In genomic region chr7:54917613-54918406, GRCh38 we compare ENCODE assay signal across 15 cellular contexts.
DNase-seq lines count a peak whose midpoint lies in the region; ATAC-seq, FAIRE-seq and TF ChIP-seq lines count a peak whose summit lies in the region.
"Had no signal": no experiment of that assay in that cellular context is flagged by ENCODE, and none has a peak within 500 bp of the region (broad histone marks: within the 10 kb centered on the region; RNA-seq: fewer than 3 reads in every experiment).

No MANE protein-coding gene starts in this region.

- peaks cover 0 to 6% of the 10 kb centered on the region in 2 donors for H3K36me3 Mint-ChIP-seq in activated naive CD4-positive, alpha-beta T cell treated with anti-CD3 and anti-CD28 coated beads, Interleukin-2, amount 50 U/mL, for 72 hours
- H3K36me3 Mint-ChIP-seq: CD4-positive, alpha-beta memory T cell had no signal

- H3K4me2 ChIP-seq in GM12878 (ENCODE audit: control insufficient read depth, insufficient read depth), result no peak overlapping the region
- H3K4me2 ChIP-seq: BLaER1 treated with 17β-estradiol and CSF1 and Interleukin-3, amounts not matched to agents 10 nM and 100 nM had no signal

- H3K27ac Mint-ChIP-seq in activated naive CD4-positive, alpha-beta T cell treated with anti-CD3 and anti-CD28 coated beads, Interleukin-2, amount 50 U/mL, for 72 hours, result no peak overlapping the region
- H3K27ac Mint-ChIP-seq: CD4-positive, alpha-beta memory T cell had no signal

- H3K4me1 ChIP-seq in GM12878 (ENCODE audit: control insufficient read depth, insufficient read depth, low read length), result no peaks in the 10 kb centered on the region
- no peaks in the 10 kb centered on the region for H3K4me1 ChIP-seq in small intestine (ENCODE audit: control insufficient read depth in 2 of 2, insufficient read depth in 1 of 2, low read depth in 1 of 2, low read length in 1 of 2)
- H3K4me1 ChIP-seq in suprapubic skin, result no peaks in the 10 kb centered on the region
- H3K4me1 ChIP-seq: HAP-1 had no signal

- in situ Hi-C loops in GM12878 (cut with MboI), result no loop called here

- intact Hi-C loops in GM12878 (cut with micrococcal nuclease; ENCODE audit: unreplicated experiment), result no loop called here

- SMC1A ChIA-PET in GM12878 (lab: Charles Lee; ENCODE audit: uncharacterized antibody, unreplicated experiment), result interaction anchor here (1.2 kb wide), 1 partner anchor 82 kb away, joined by 3 read pairs; no protein-coding TSS in a partner anchor

- BruUV-seq in GM12878 (replicated peaks; lab: Mats Ljungman, UMichigan), result no TSS peak

- peak; percentile 27 for FAIRE-seq in GM12878 (lab: Jason Lieb, UNC)
- no peak for FAIRE-seq in small intestine (lab: Jason Lieb, UNC)
- FAIRE-seq: GM12891 had no signal

- 26% methylated on average over 6 of the region's 6 CpGs for WGBS in GM12878 (ENCODE audit: insufficient coverage, insufficient replicate concordance, low lambda C conversion rate, missing lambda C conversion rate)
- WGBS in small intestine, 3 donors, result 74 to 84% (median 81%) methylated on average over 6 of the region's 6 CpGs
- 87% methylated on average over 6 of the region's 6 CpGs for WGBS in suprapubic skin

- POLR2A ChIA-PET in GM12878 (lab: Charles Lee), result no interaction called here

- H3K27me3 ChIP-seq in GM12878 (replicated peaks in 1 of 2; ENCODE audit: control insufficient read depth in 2 of 2, insufficient read depth in 2 of 2, low read length in 1 of 2) (no peaks in the 10 kb centered on the region), small intestine (ENCODE audit: control insufficient read depth in 2 of 2, insufficient read depth in 2 of 2, low read length in 2 of 2) (no peaks in the 10 kb centered on the region), suprapubic skin (no peaks in the 10 kb centered on the region)
- H3K27me3 ChIP-seq: BLaER1 treated with 17β-estradiol and CSF1 and Interleukin-3, amounts not matched to agents 10 nM and 100 nM had no signal

- H3K9ac ChIP-seq in GM12878 (ENCODE audit: control insufficient read depth, insufficient read depth, low read length), result no peak overlapping the region
- H3K9ac ChIP-seq: BLaER1 treated with 17β-estradiol and CSF1 and Interleukin-3, amounts not matched to agents 10 nM and 100 nM had no signal

- H3K27ac ChIP-seq in C4-2B (peak overlapping the region; percentile 64), GM12878 (ENCODE audit: control insufficient read depth, insufficient read depth) (no peak overlapping the region), small intestine (ENCODE audit: low read depth in 1 of 2, low read length in 1 of 2) (no peak overlapping the region), suprapubic skin (no peak overlapping the region)
- H3K27ac ChIP-seq: BLaER1 treated with 17β-estradiol and CSF1 and Interleukin-3, amounts not matched to agents 10 nM and 100 nM had no signal

- no peak overlapping the region for H2AFZ ChIP-seq in GM12878 (ENCODE audit: control insufficient read depth, low read depth, low read length)

- no peak for TF ChIP-seq POLR2A in GM12878 (IDR thresholded peaks at IDR 0.05; ENCODE audit: low read depth, low read length)
- no peak for TF ChIP-seq POLR2A in suprapubic skin (IDR thresholded peaks at IDR 0.05)

- no peak for TF ChIP-seq RAD21 in GM12878 (IDR thresholded peaks at IDR 0.05; ENCODE audit: insufficient read depth, low read depth, low read length)

- no peak for ATAC-seq in GM12878
- ATAC-seq in left lobe of liver, result peak; percentile 78
- no peak for ATAC-seq in activated naive CD4-positive, alpha-beta T cell treated with anti-CD3 and anti-CD28 coated beads, Interleukin-2, amount 50 U/mL, for 72 hours
- ATAC-seq in HG03045 (IDR thresholded peaks at IDR 0.05; ENCODE audit: unreplicated experiment), result no peak

- DNase-seq in GM12878 (ENCODE audit: low read depth, low spot score) (no peak), left lobe of liver (ENCODE audit: low spot score) (peak; percentile 79), small intestine (peak; percentile 36), suprapubic skin (ENCODE audit: low spot score in 2 of 2) (no peak)
- no peak for DNase-seq in activated naive CD4-positive, alpha-beta T cell treated with anti-CD3 and anti-CD28 coated beads, Interleukin-2, amount 50 U/mL, for 72 hours (ENCODE audit: low spot score in 2 of 2)
- DNase-seq: 8988T; ACHN; CD4-positive, alpha-beta memory T cell; DMS79; GOT3 had no signal

- no peaks in the 10 kb centered on the region for H3K9me3 Mint-ChIP-seq in activated naive CD4-positive, alpha-beta T cell treated with anti-CD3 and anti-CD28 coated beads, Interleukin-2, amount 50 U/mL, for 72 hours

- TF ChIP-seq EP300 in GM12878 (IDR thresholded peaks at IDR 0.05; ENCODE audit: borderline replicate concordance in 1 of 2, control insufficient read depth in 1 of 2, low read depth in 2 of 2, low read length in 2 of 2) (no peak), suprapubic skin (IDR thresholded peaks at IDR 0.05) (no peak)

- H3K9me3 ChIP-seq in GM12878 (replicated peaks; ENCODE audit: control insufficient read depth, insufficient read depth, low read length), result no peaks in the 10 kb centered on the region
- no peaks in the 10 kb centered on the region for H3K9me3 ChIP-seq in small intestine (ENCODE audit: control insufficient read depth, low read depth)
- no peaks in the 10 kb centered on the region for H3K9me3 ChIP-seq in suprapubic skin
- H3K9me3 ChIP-seq: BLaER1 treated with 17β-estradiol and CSF1 and Interleukin-3, amounts not matched to agents 10 nM and 100 nM; HAP-1 had no signal

- RAD21 ChIA-PET in GM12878 (lab: Charles Lee; ENCODE audit: unreplicated experiment), result no interaction called here

- TF ChIP-seq CTCF in C4-2B (conservative IDR thresholded peaks at IDR 0.05) (no peak), GM12878 (IDR thresholded peaks at IDR 0.05 in 2 of 3, conservative IDR thresholded peaks at IDR 0.05 in 1 of 3; ENCODE audit: control insufficient read depth in 2 of 3, extremely low read depth in 1 of 3, insufficient read depth in 1 of 3, low read depth in 3 of 3, low read length in 3 of 3) (no peak), suprapubic skin (IDR thresholded peaks at IDR 0.05) (no peak)

- no peaks in the 10 kb centered on the region for H4K20me1 ChIP-seq in GM12878 (ENCODE audit: control insufficient read depth, insufficient read depth)
- H4K20me1 ChIP-seq: BLaER1 treated with 17β-estradiol and CSF1 and Interleukin-3, amounts not matched to agents 10 nM and 100 nM had no signal

- H3K36me3 ChIP-seq in GM12878 (ENCODE audit: control insufficient read depth in 2 of 2, insufficient read depth in 2 of 2, low read length in 1 of 2) (no peaks in the 10 kb centered on the region), small intestine (ENCODE audit: control insufficient read depth in 2 of 2, insufficient read depth in 2 of 2, low read length in 2 of 2) (no peaks in the 10 kb centered on the region), suprapubic skin (no peaks in the 10 kb centered on the region)
- H3K36me3 ChIP-seq: BLaER1 treated with 17β-estradiol and CSF1 and Interleukin-3, amounts not matched to agents 10 nM and 100 nM; HAP-1 had no signal

- H3K79me2 ChIP-seq in GM12878 (ENCODE audit: control insufficient read depth, insufficient read depth, low read length), result no peaks in the 10 kb centered on the region

- CTCF ChIA-PET in GM12878 (lab: Yijun Ruan, JAX), result no interaction called here

- no peak overlapping the region for H3K4me3 ChIP-seq in GM12878
- no peak overlapping the region for H3K4me3 ChIP-seq in small intestine (ENCODE audit: low read depth in 1 of 2, low read length in 2 of 2)
- H3K4me3 ChIP-seq in suprapubic skin, result no peak overlapping the region
- H3K4me3 ChIP-seq: BLaER1 treated with 17β-estradiol and CSF1 and Interleukin-3, amounts not matched to agents 10 nM and 100 nM; HAP-1 had no signal

TF ChIP-seq in GM12878, 131 proteins besides CTCF, POLR2A, EP300 and RAD21:
- no peak for TF ChIP-seq TCF7 (IDR thresholded peaks at IDR 0.05; ENCODE audit: borderline replicate concordance)
- no peak for TF ChIP-seq LARP7 (IDR thresholded peaks at IDR 0.05)
- TF ChIP-seq GATAD2B (conservative IDR thresholded peaks at IDR 0.05; ENCODE audit: low read depth), result no peak
- no peak for TF ChIP-seq SMAD5 (IDR thresholded peaks at IDR 0.05; ENCODE audit: low read depth)
- no peak for TF ChIP-seq SMARCA5 (IDR thresholded peaks at IDR 0.05)
- no peak for TF ChIP-seq STAT3 (IDR thresholded peaks at IDR 0.05; ENCODE audit: low read depth, low read length)
- no peak for TF ChIP-seq NR2C1 (IDR thresholded peaks at IDR 0.05)
- no peak for TF ChIP-seq RFX5 (IDR thresholded peaks at IDR 0.05; ENCODE audit: low read depth, low read length)
- TF ChIP-seq BCLAF1 (IDR thresholded peaks at IDR 0.05), result no peak
- no peak for TF ChIP-seq CHD4 (IDR thresholded peaks at IDR 0.05)
- TF ChIP-seq ZNF274 (IDR thresholded peaks at IDR 0.05; ENCODE audit: insufficient read depth, insufficient read length), result no peak

Comparison
In these comparisons a context has a peak if more than half of its experiments do, and no peak if none do; other contexts are left out.
1. DNase-seq: peak in left lobe of liver (single experiment) and small intestine (single experiment); none in GM12878 (single experiment), activated naive CD4-positive, alpha-beta T cell treated with anti-CD3 and anti-CD28 coated beads, Interleukin-2, amount 50 U/mL, for 72 hours (0 of 2) and suprapubic skin (0 of 2).